ENCODE assay signal across 23 cellular contexts in genomic region chr2:161625996-161626395, GRCh38. TPM values are rescaled to one million over a fixed set of nuclear protein-coding genes. Genes with fewer than 3 reads are reported as not detected.
A peak's percentile ranks its signal among the peaks of the same experiment; 100 is the strongest.
DNase-seq lines count a peak whose midpoint lies in the region; ATAC-seq and TF ChIP-seq lines count a peak whose summit lies in the region.
"Had no signal": no experiment of that assay in that cellular context is flagged by ENCODE, and none has a peak within 500 bp of the region (broad histone marks: within the 10 kb centered on the region; RNA-seq: fewer than 3 reads in every experiment).

No MANE protein-coding gene starts in this region.

- peak overlapping the region; percentile 79 for H3K4me2 ChIP-seq in smooth muscle cell

- H3K27ac ChIP-seq in smooth muscle cell (ENCODE audit: low read depth), result no peak overlapping the region
- H3K27ac ChIP-seq: esophagus squamous epithelium, gastroesophageal sphincter, GM23248, parathyroid adenoma, upper lobe of left lung had no signal

- no peaks in the 10 kb centered on the region for H3K4me1 ChIP-seq in iPS-15b (ENCODE audit: control insufficient read depth, insufficient read depth, low read length)
- H3K4me1 ChIP-seq in smooth muscle cell (ENCODE audit: low read depth), result peaks cover 5% of the 10 kb centered on the region
- H3K4me1 ChIP-seq: parathyroid adenoma, upper lobe of left lung had no signal

- WGBS in smooth muscle cell (ENCODE audit: low lambda C conversion rate), result 19% methylated on average over 2 of the region's 2 CpGs

- H3K36me3 ChIP-seq in iPS-15b (ENCODE audit: control insufficient read depth, insufficient read depth, low read length) (no peaks in the 10 kb centered on the region), smooth muscle cell (ENCODE audit: low read depth) (no peaks in the 10 kb centered on the region)
- H3K36me3 ChIP-seq: esophagus squamous epithelium, gastroesophageal sphincter, upper lobe of left lung had no signal

- H3K27ac Mint-ChIP-seq in activated T-cell treated with anti-CD3 and anti-CD28 coated beads, Interleukin-2, amount 50 U/mL, for 24 hours, result no peak overlapping the region
- H3K27ac Mint-ChIP-seq in activated T-helper 17 cell treated with anti-CD3 and anti-CD28 coated beads, Interleukin-2, amount 50 U/mL, for 72 hours, result no peak overlapping the region
- H3K27ac Mint-ChIP-seq: activated CD8-positive, alpha-beta T cell treated with anti-CD3 and anti-CD28 coated beads for 36 hours; B cell; memory B cell had no signal

- no peaks in the 10 kb centered on the region for H3K36me3 Mint-ChIP-seq in activated T-cell treated with anti-CD3 and anti-CD28 coated beads, Interleukin-2, amount 50 U/mL, for 24 hours (ENCODE audit: low read depth)
- H3K36me3 Mint-ChIP-seq in activated T-helper 17 cell treated with anti-CD3 and anti-CD28 coated beads, Interleukin-2, amount 50 U/mL, for 72 hours (ENCODE audit: low read depth), result no peaks in the 10 kb centered on the region
- H3K36me3 Mint-ChIP-seq: activated naive CD4-positive, alpha-beta T cell treated with anti-CD3 and anti-CD28 coated beads, Interleukin-2, amount 50 U/mL, for 72 hours; memory B cell had no signal

- H3K4me1 Mint-ChIP-seq in activated T-cell treated with anti-CD3 and anti-CD28 coated beads, Interleukin-2, amount 50 U/mL, for 24 hours (ENCODE audit: low read depth), result peaks cover 16% of the 10 kb centered on the region
- H3K4me1 Mint-ChIP-seq in activated T-helper 17 cell treated with anti-CD3 and anti-CD28 coated beads, Interleukin-2, amount 50 U/mL, for 72 hours, result peaks cover 10% of the 10 kb centered on the region
- H3K4me1 Mint-ChIP-seq: B cell had no signal

- H3K9me3 ChIP-seq in iPS-15b (ENCODE audit: control insufficient read depth, insufficient read depth, low read length) (no peaks in the 10 kb centered on the region), smooth muscle cell (replicated peaks; ENCODE audit: low read depth) (no peaks in the 10 kb centered on the region)
- H3K9me3 ChIP-seq: esophagus squamous epithelium, gastroesophageal sphincter, upper lobe of left lung had no signal

- H3K79me2 ChIP-seq in smooth muscle cell (ENCODE audit: low read depth), result no peaks in the 10 kb centered on the region
- H3K79me2 ChIP-seq: parathyroid adenoma had no signal

- peaks cover 48% of the 10 kb centered on the region for H3K27me3 Mint-ChIP-seq in activated T-cell treated with anti-CD3 and anti-CD28 coated beads, Interleukin-2, amount 50 U/mL, for 24 hours
- peaks cover 24% of the 10 kb centered on the region for H3K27me3 Mint-ChIP-seq in activated T-helper 17 cell treated with anti-CD3 and anti-CD28 coated beads, Interleukin-2, amount 50 U/mL, for 72 hours

- H3K9ac ChIP-seq in iPS-15b (ENCODE audit: low read depth, low read length), result no peak overlapping the region
- H3K9ac ChIP-seq in smooth muscle cell (ENCODE audit: low read depth), result no peak overlapping the region
- H3K9ac ChIP-seq: GM23248, parathyroid adenoma had no signal

- no peak overlapping the region for H2AFZ ChIP-seq in smooth muscle cell (ENCODE audit: low read depth)
- H2AFZ ChIP-seq: GM23248 had no signal

- H3K4me3 Mint-ChIP-seq in activated T-cell treated with anti-CD3 and anti-CD28 coated beads, Interleukin-2, amount 50 U/mL, for 24 hours, result peak overlapping the region; percentile 6
- H3K4me3 Mint-ChIP-seq in activated T-helper 17 cell treated with anti-CD3 and anti-CD28 coated beads, Interleukin-2, amount 50 U/mL, for 72 hours, result peak overlapping the region; percentile 82
- H3K4me3 Mint-ChIP-seq: activated CD8-positive, alpha-beta T cell treated with anti-CD3 and anti-CD28 coated beads for 36 hours; B cell; memory B cell had no signal

- no peak for TF ChIP-seq CTCF in smooth muscle cell (IDR thresholded peaks at IDR 0.05; ENCODE audit: borderline replicate concordance, insufficient read depth, poor library complexity, severe bottlenecking)

- DNase-seq in activated T-cell treated with anti-CD3 and anti-CD28 coated beads, Interleukin-2, amount 50 U/mL, for 24 hours, result no peak
- no peak for DNase-seq in activated T-cell treated with anti-CD3 and anti-CD28 coated beads, Interleukin-2, amount 50 U/mL, for 1 hour
- DNase-seq in smooth muscle cell (lab: John Stamatoyannopoulos, UW; ENCODE audit: unreplicated experiment) (no peak), KBM-7 (no peak)
- DNase-seq: central memory CD4-positive, alpha-beta T cell; effector CD8-positive, alpha-beta T cell; esophagus squamous epithelium; GM23248; KG1; T-helper 9 cell; upper lobe of left lung had no signal

- H3K27me3 ChIP-seq in iPS-15b (ENCODE audit: control insufficient read depth, insufficient read depth, low read length), result peaks cover 15% of the 10 kb centered on the region
- peaks cover 56% of the 10 kb centered on the region for H3K27me3 ChIP-seq in smooth muscle cell (ENCODE audit: low read depth)
- H3K27me3 ChIP-seq: upper lobe of left lung had no signal

- no peaks in the 10 kb centered on the region for H3K9me3 Mint-ChIP-seq in activated T-cell treated with anti-CD3 and anti-CD28 coated beads, Interleukin-2, amount 50 U/mL, for 24 hours
- H3K9me3 Mint-ChIP-seq in activated T-helper 17 cell treated with anti-CD3 and anti-CD28 coated beads, Interleukin-2, amount 50 U/mL, for 72 hours, result no peaks in the 10 kb centered on the region
- H3K9me3 Mint-ChIP-seq: activated CD8-positive, alpha-beta T cell treated with anti-CD3 and anti-CD28 coated beads for 36 hours; activated naive CD4-positive, alpha-beta T cell treated with anti-CD3 and anti-CD28 coated beads, Interleukin-2, amount 50 U/mL, for 72 hours had no signal

- in situ Hi-C loops in KBM-7 (cut with MboI; ENCODE audit: low pct_unique_long_range_greater_than_20kb, low sequenced_read_pairs), result no loop called here

- no peaks in the 10 kb centered on the region for H3F3A ChIP-seq in smooth muscle cell (ENCODE audit: low read depth)

- ATAC-seq in activated T-helper 17 cell treated with anti-CD3 and anti-CD28 coated beads, Interleukin-2, amount 50 U/mL, for 72 hours (replicated peaks), result no peak
- no peak for ATAC-seq in GM19035 (IDR thresholded peaks at IDR 0.05; ENCODE audit: unreplicated experiment)
- ATAC-seq in HG02870 (IDR thresholded peaks at IDR 0.05; ENCODE audit: unreplicated experiment), result no peak
- ATAC-seq: activated naive CD4-positive, alpha-beta T cell treated with anti-CD3 and anti-CD28 coated beads, Interleukin-2, amount 50 U/mL, for 72 hours; gastroesophageal sphincter; SK-N-SH treated with all-trans-retinoic acid at 6 μM for 48 hours had no signal

- H4K20me1 ChIP-seq in smooth muscle cell (ENCODE audit: low read depth), result no peaks in the 10 kb centered on the region

- H3K4me3 ChIP-seq in iPS-15b (ENCODE audit: low read depth, low read length) (peak overlapping the region; percentile 89), smooth muscle cell (no peak overlapping the region)
- H3K4me3 ChIP-seq: esophagus squamous epithelium, gastroesophageal sphincter, GM23248, upper lobe of left lung had no signal

RNA-seq across cellular contexts. Expression of gene SLC4A10, which starts 1.8 kb away (rescaled TPM):
- 1 to 10 TPM; 3.7 to 6.5 TPM for total RNA-seq in activated T-helper 17 cell treated with anti-CD3 and anti-CD28 coated beads, Interleukin-2, amount 50 U/mL, for 72 hours
- total RNA-seq in smooth muscle cell, result not detected in 2 replicates
- polyA plus RNA-seq in smooth muscle cell, result not detected in 2 replicates
- total RNA-seq: B cell, Daoy, GM23248 had no signal
- polyA plus RNA-seq: GM23248 had no signal
